8 cellular contexts compared by ENCODE assay signal in the genomic region with DNA sequence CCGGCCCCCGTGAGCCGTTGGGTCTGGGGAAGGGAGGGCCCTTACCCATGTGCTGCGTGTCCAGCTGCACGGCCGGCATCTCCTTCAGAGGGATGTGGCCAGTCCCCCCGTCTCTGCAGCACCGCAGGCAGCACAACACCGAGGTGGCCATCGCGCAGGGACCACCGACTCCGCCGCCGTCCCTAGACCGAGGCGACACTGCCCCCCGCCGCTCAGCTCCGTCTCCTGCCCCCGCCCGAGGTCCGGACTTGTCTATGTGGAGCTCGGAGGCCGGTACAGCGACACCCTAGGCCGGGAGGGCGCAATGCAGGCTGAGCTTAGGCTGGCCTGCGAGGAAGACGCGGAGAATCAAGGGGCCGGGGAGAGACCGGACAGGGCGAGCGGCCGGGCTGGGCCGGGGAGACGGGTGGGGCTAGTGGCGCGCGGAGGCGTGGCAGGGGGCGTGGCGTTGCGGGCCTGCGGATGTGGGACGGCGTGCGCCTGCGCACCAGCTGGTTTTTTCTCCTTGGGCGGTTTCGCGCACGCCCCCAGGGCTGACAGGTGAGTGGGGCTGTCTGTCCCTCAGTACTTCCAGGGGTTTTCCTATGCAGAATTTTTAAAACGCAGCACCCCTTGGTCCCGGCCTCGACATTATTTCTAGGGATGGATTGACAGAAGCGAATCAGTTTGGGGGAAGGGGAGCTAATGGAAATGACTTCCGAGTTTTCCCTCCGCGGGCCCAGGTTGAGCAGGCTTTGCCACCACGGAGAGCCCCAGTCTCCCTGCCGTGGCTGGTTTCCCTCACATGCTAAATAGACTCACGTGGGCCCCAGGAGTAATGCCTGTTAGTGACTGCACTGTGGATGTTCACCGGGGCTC. TPM values are rescaled to one million over a fixed set of nuclear protein-coding genes. Genes with fewer than 3 reads are reported as not detected.
DNase-seq lines count a peak whose midpoint lies in the region; ATAC-seq, FAIRE-seq and TF ChIP-seq lines count a peak whose summit lies in the region.

SPRYD7 (minus strand) TSS at position 256 of the 858 bp plus-strand sequence; CDS start at position 151, 105 bp downstream.

- H3K36me3 ChIP-seq in psoas muscle (ENCODE audit: insufficient read depth in 1 of 2, low read depth in 1 of 2), result peaks cover 0 to 3% of the 10 kb centered on the region in 2 donors

- ATAC-seq in GM18502 (IDR thresholded peaks at IDR 0.05; ENCODE audit: poor library complexity, unreplicated experiment) (peak; percentile 98), HG02943 (IDR thresholded peaks at IDR 0.05; ENCODE audit: low read depth, unreplicated experiment) (peak; percentile 99), T-helper 17 cell (peak; percentile 91), right cardiac atrium (peak; percentile 100), psoas muscle (peak; percentile 97 to 99 (median 98))

- no peaks in the 10 kb centered on the region for H3K9me3 ChIP-seq in T-helper 17 cell (ENCODE audit: control insufficient read depth, low read length, poor library complexity, severe bottlenecking)
- H3K9me3 ChIP-seq in right cardiac atrium (ENCODE audit: control insufficient read depth, low read length), result no peaks in the 10 kb centered on the region
- no peaks in the 10 kb centered on the region for H3K9me3 ChIP-seq in psoas muscle

- H3K27ac ChIP-seq in right cardiac atrium (ENCODE audit: low read length) (peak within 1 kb of the TSS; percentile 63), psoas muscle (peak within 1 kb of the TSS; percentile 92)

- TF ChIP-seq CTCF in psoas muscle (IDR thresholded peaks at IDR 0.05), result peak; percentile 89

- peak within 1 kb of the TSS; percentile 97 for H3K4me3 Mint-ChIP-seq in T-helper 17 cell

- peaks cover 2% of the 10 kb centered on the region for H3K36me3 Mint-ChIP-seq in T-helper 17 cell (ENCODE audit: low read depth)

- under 1% methylated on average over 65 of the region's 65 CpGs for WGBS in right cardiac atrium
- WGBS in psoas muscle, 3 donors, result 0% methylated on average over 57 to 65 of the region's 65 CpGs

- FAIRE-seq in urothelium cell line (lab: Jason Lieb, UNC), result peak; percentile 32

- H3K27ac Mint-ChIP-seq in T-helper 17 cell, result peak within 1 kb of the TSS; percentile 88

- DNase-seq in NCI-H1694 treated with DMSO at 0.1 percent for 48 hours (lab: John Stamatoyannopoulos, UW) (peak; percentile 62), T-helper 17 cell (peak; percentile 86 to 95 (median 92)), anterior cingulate cortex (lab: John Stamatoyannopoulos, UW) (peak; percentile 73 to 99 (median 97)), right cardiac atrium (peak; percentile 98 to 99 (median 99)), psoas muscle (peak; percentile 98 to 99), urothelium cell line (ENCODE audit: low spot score) (peak; percentile 94)

- H3K4me3 ChIP-seq in right cardiac atrium (ENCODE audit: low read length) (peak within 1 kb of the TSS; percentile 80), psoas muscle (peak within 1 kb of the TSS; percentile 90)

- intact Hi-C loops in right cardiac atrium (cut with DNase I) (no loop called here), psoas muscle (cut with DNase I) (loop anchor here (5.0 to 10.0 kb wide), 2 partner anchors 282 to 976 kb away; no protein-coding TSS in a partner anchor)

- H3K4me1 Mint-ChIP-seq in T-helper 17 cell, result peaks cover 14% of the 10 kb centered on the region

- no peaks in the 10 kb centered on the region for H3K27me3 Mint-ChIP-seq in T-helper 17 cell

- H3K27me3 ChIP-seq in right cardiac atrium (ENCODE audit: control insufficient read depth, insufficient read depth) (no peaks in the 10 kb centered on the region), psoas muscle (ENCODE audit: insufficient read depth in 3 of 3, low read length in 2 of 3) (no peaks in the 10 kb centered on the region)

- H3K4me1 ChIP-seq in right cardiac atrium (ENCODE audit: control insufficient read depth, insufficient read depth, low read length) (no peaks in the 10 kb centered on the region), psoas muscle (peaks cover 29% of the 10 kb centered on the region)

RNA-seq across cellular contexts. Expression of gene SPRYD7, which starts in this region (rescaled TPM):
- total RNA-seq in T-helper 17 cell, result 1 to 10 TPM in 1 of 2 donors, under 1 TPM in 1; 0.99 to 3.0 TPM
- 10 to 100 TPM in 3 of 4 donors, 1 to 10 TPM in 1; 9.8 to 12.0 (median 11.5) TPM for total RNA-seq in right cardiac atrium
- polyA plus RNA-seq in right cardiac atrium, result 13.9 TPM
- 10 to 100 TPM; 12.3 to 23.8 (median 17.4) TPM for total RNA-seq in psoas muscle
- 10 to 100 TPM in 1 of 3 donors, 1 to 10 TPM in 2; 4.7 to 16.4 (median 7.4) TPM for polyA plus RNA-seq in psoas muscle

Comparison
In these comparisons a context has a peak if more than half of its experiments do, and no peak if none do; other contexts are left out.
1. Peak in every context shown above with its lines: DNase-seq, ATAC-seq, H3K4me3 ChIP-seq and H3K27ac ChIP-seq.
2. intact Hi-C loops: an anchor here in psoas muscle (5.0 to 10.0 kb wide); none called in right cardiac atrium.